In the genomic region with DNA sequence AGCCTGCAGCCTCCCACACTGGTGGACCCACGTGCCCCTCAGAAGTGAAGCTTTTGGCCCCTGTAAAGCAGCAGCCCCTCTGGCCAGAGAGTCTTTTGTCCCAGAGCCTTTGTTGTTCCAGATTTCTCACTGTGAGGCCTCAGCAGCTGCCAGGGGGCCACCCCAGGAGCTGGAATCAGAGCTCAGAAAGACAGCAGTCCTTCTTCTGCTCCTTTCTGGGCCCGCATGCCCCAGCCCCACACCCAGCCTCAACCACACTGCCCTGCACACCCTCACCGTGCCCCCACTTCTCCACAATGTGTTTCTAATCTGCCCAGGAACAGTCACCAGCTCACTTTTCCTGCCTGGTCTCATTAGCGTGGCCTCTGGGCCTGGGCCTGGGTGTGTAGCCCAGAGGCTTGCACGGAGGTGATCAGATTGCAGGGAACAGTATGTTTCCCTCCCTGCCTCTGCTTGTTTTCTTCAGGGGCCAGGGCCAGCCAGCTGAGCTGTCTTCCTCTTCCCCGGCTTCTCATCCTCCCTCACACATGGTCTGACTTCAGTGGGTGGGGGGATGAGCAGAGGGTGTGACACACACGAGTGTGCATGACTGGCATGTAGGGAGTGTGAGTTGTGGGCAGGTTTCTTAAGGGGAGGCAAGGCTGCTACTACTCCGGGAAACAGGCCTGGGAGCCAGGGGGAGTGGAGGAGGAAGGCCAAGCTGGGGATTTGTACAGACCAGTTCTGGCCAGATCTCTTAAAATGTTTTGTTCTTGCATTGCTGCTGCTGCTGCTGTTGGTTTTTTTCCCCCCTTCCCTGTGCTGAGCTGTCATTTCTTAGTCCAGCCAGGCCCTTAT, we compare ENCODE assay signal across 8 cellular contexts.
DNase-seq lines count a peak whose midpoint lies in the region; ATAC-seq, FAIRE-seq and TF ChIP-seq lines count a peak whose summit lies in the region.

No MANE protein-coding gene starts in this region.

- DNase-seq in AML-193 (lab: John Stamatoyannopoulos, UW) (peak; percentile 61 to 76), HepG2 (ENCODE audit: low spot score) (no peak)
- no peak for DNase-seq in central memory CD8-positive, alpha-beta T cell (ENCODE audit: low spot score in 2 of 2)
- no peak for DNase-seq in activated naive CD4-positive, alpha-beta T cell treated with anti-CD3 and anti-CD28 coated beads, Interleukin-2, amount 50 U/mL, for 16 hours

- H3K9me2 ChIP-seq in Loucy (replicated peaks; ENCODE audit: low read depth, low read length), result no peaks in the 10 kb centered on the region

- no peak for TF ChIP-seq POLR2A in HepG2 (IDR thresholded peaks at IDR 0.05; ENCODE audit: insufficient read depth in 1 of 2, low read depth in 2 of 2, low read length in 2 of 2)

- no peak for TF ChIP-seq RAD21 in HepG2 (CRISPR knock-in tag; IDR thresholded peaks at IDR 0.05)

- in situ Hi-C loops in HepG2 (cut with HindIII; ENCODE audit: extremely low pct_ligation_motif_present, low pct_unique_long_range_greater_than_20kb), result loop anchor here (5.0 to 10.0 kb wide), 2 partner anchors 101 to 253 kb away; no protein-coding TSS in a partner anchor

- CTCF ChIA-PET in HepG2 (lab: Yijun Ruan, JAX; ENCODE audit: low intra/inter-chr PET ratio, low total read pairs), result interaction anchor here (1.2 to 3.6 kb wide), 3 partner anchors 59 to 252 kb away, joined by 5 to 70 read pairs (median 13); no protein-coding TSS in a partner anchor

- H3K36me3 Mint-ChIP-seq in central memory CD8-positive, alpha-beta T cell (ENCODE audit: insufficient read depth), result no peaks in the 10 kb centered on the region

- POLR2A ChIA-PET in HepG2 (lab: Yijun Ruan, JAX), result interaction anchor here (0.9 to 5.9 kb wide), 11 partner anchors 59 to 252 kb away, joined by 3 to 48 read pairs (median 8); partner anchors contain the start of gene GLUL

- no peak for ATAC-seq in central memory CD8-positive, alpha-beta T cell (replicated peaks; ENCODE audit: extremely low read depth, poor library complexity, severe bottlenecking)
- ATAC-seq in HepG2, result peak; percentile 81
- ATAC-seq in GM18861 (IDR thresholded peaks at IDR 0.05; ENCODE audit: unreplicated experiment), result no peak
- ATAC-seq in HG03521 (IDR thresholded peaks at IDR 0.05; ENCODE audit: unreplicated experiment), result no peak

- no TSS peak for BruUV-seq in HepG2 (replicated peaks; lab: Mats Ljungman, UMichigan)

- TF ChIP-seq CTCF in Loucy (conservative IDR thresholded peaks at IDR 0.05; ENCODE audit: low read length), result no peak
- no peak for TF ChIP-seq CTCF in HepG2 (CRISPR knock-in tag; IDR thresholded peaks at IDR 0.05)

- H3K4me1 ChIP-seq in Loucy (ENCODE audit: insufficient read depth, low read length, poor library complexity, severe bottlenecking) (peaks cover 35% of the 10 kb centered on the region), HepG2 (ENCODE audit: insufficient read depth, low read length) (peaks cover 51% of the 10 kb centered on the region)

- H3K9ac ChIP-seq in Loucy (ENCODE audit: low read depth, low read length, poor library complexity, severe bottlenecking), result peak overlapping the region; percentile 50
- peak overlapping the region; percentile 27; the same call in 1 of the 2 replicates for H3K9ac ChIP-seq in HepG2 (ENCODE audit: insufficient read depth, low read depth, low read length)

- H3K9me3 Mint-ChIP-seq in central memory CD8-positive, alpha-beta T cell, result no peaks in the 10 kb centered on the region

- no peak for FAIRE-seq in HepG2 (lab: Jason Lieb, UNC)

- H2AFZ ChIP-seq in Loucy (ENCODE audit: low read length) (peak overlapping the region; percentile 77), HepG2 (ENCODE audit: low read length) (peak overlapping the region; percentile 66)

- H3K27ac ChIP-seq in HepG2 (ENCODE audit: extremely low read length, insufficient read depth, low read length) (no peak overlapping the region), temporal lobe (ENCODE audit: low read depth, low read length) (peak overlapping the region; percentile 94)

- no peak overlapping the region for H3K4me3 Mint-ChIP-seq in central memory CD8-positive, alpha-beta T cell

- peak overlapping the region; percentile 17 for H3K27ac Mint-ChIP-seq in central memory CD8-positive, alpha-beta T cell (ENCODE audit: low read depth)

- H3K27me3 ChIP-seq in Loucy (ENCODE audit: insufficient read depth, low read length, poor library complexity, severe bottlenecking), result no peaks in the 10 kb centered on the region
- no peaks in the 10 kb centered on the region; a peak in 1 of 5 replicates for H3K27me3 ChIP-seq in HepG2 (ENCODE audit: control insufficient read depth in 1 of 2, insufficient read depth in 2 of 2, low read length in 2 of 2)

- intact Hi-C loops in HepG2 (cut with micrococcal nuclease; ENCODE audit: unreplicated experiment), result loop anchor here (1.0 to 5.0 kb wide), 3 partner anchors 59 to 252 kb away; no protein-coding TSS in a partner anchor

- H3K4me1 Mint-ChIP-seq in central memory CD8-positive, alpha-beta T cell, result peaks cover 7% of the 10 kb centered on the region

- H3K79me2 ChIP-seq in Loucy (ENCODE audit: insufficient read depth, low read length) (no peaks in the 10 kb centered on the region), HepG2 (ENCODE audit: insufficient read depth, low read length) (no peaks in the 10 kb centered on the region)

- H3K36me3 ChIP-seq in Loucy (ENCODE audit: insufficient read depth, low read length) (no peaks in the 10 kb centered on the region), HepG2 (replicated peaks in 1 of 2; ENCODE audit: control insufficient read depth in 1 of 2, insufficient read depth in 2 of 2, low read length in 2 of 2) (no peaks in the 10 kb centered on the region)

- peaks cover 11% of the 10 kb centered on the region for H3K27me3 Mint-ChIP-seq in central memory CD8-positive, alpha-beta T cell

- 31% methylated on average over 5 of the region's 8 CpGs for WGBS in HepG2 (ENCODE audit: low lambda C conversion rate)

- H3F3A ChIP-seq in Loucy (ENCODE audit: low read depth), result no peaks in the 10 kb centered on the region

- H4K20me1 ChIP-seq in Loucy (ENCODE audit: insufficient read depth, low read length, poor library complexity, severe bottlenecking) (no peaks in the 10 kb centered on the region), HepG2 (ENCODE audit: insufficient read depth, low read length) (no peaks in the 10 kb centered on the region)

- H3K4me3 ChIP-seq in Loucy (ENCODE audit: low read length, poor library complexity, severe bottlenecking) (no peak overlapping the region), HepG2 (replicated peaks in 1 of 3; ENCODE audit: insufficient read depth in 1 of 3, low read depth in 2 of 3, low read length in 3 of 3) (peak overlapping the region in 1 of 3 experiments; percentile 30; a peak in 2 of 6 replicates)

- H3K4me2 ChIP-seq in Loucy (ENCODE audit: low read depth, low read length, poor library complexity, severe bottlenecking) (peak overlapping the region; percentile 46), HepG2 (ENCODE audit: low read depth, low read length) (peak overlapping the region; percentile 60)

- H3K9me3 ChIP-seq in Loucy (ENCODE audit: insufficient read depth, low read depth, low read length), result no peaks in the 10 kb centered on the region
- H3K9me3 ChIP-seq in HepG2 (ENCODE audit: low read length), result no peaks in the 10 kb centered on the region

- no peak for TF ChIP-seq EP300 in HepG2 (IDR thresholded peaks at IDR 0.05; ENCODE audit: low read depth in 2 of 2, low read length in 2 of 2)
- TF ChIP-seq EP300 in HepG2 (CRISPR knock-in tag; IDR thresholded peaks at IDR 0.05; ENCODE audit: borderline replicate concordance), result no peak

TF ChIP-seq in HepG2, 621 proteins besides CTCF, POLR2A, EP300 and RAD21 (continues in another document):
- TF ChIP-seq SIX1 (CRISPR knock-in tag; IDR thresholded peaks at IDR 0.05; ENCODE audit: borderline replicate concordance) (no peak), SP5 (CRISPR knock-in tag; IDR thresholded peaks at IDR 0.05; ENCODE audit: borderline replicate concordance, low read depth) (no peak), ZNF777 (CRISPR knock-in tag; IDR thresholded peaks at IDR 0.05) (no peak), SRY (CRISPR knock-in tag; IDR thresholded peaks at IDR 0.05) (no peak), ZNF788 (CRISPR knock-in tag; IDR thresholded peaks at IDR 0.05; ENCODE audit: borderline replicate concordance) (no peak), ZNF446 (CRISPR knock-in tag; IDR thresholded peaks at IDR 0.05) (no peak), SMAD1 (CRISPR knock-in tag; IDR thresholded peaks at IDR 0.05; ENCODE audit: borderline replicate concordance, low read depth) (no peak), ZFP90 (CRISPR knock-in tag; IDR thresholded peaks at IDR 0.05; ENCODE audit: borderline replicate concordance) (no peak), SNAI1 (CRISPR knock-in tag; IDR thresholded peaks at IDR 0.05; ENCODE audit: borderline replicate concordance) (no peak), FOXA1 (IDR thresholded peaks at IDR 0.05) (no peak), FOXA1 (CRISPR knock-in tag; IDR thresholded peaks at IDR 0.05) (no peak), GTF3A (CRISPR knock-in tag; conservative IDR thresholded peaks at IDR 0.05) (no peak), SMYD3 (CRISPR knock-in tag; IDR thresholded peaks at IDR 0.05) (no peak), NR2F2 (IDR thresholded peaks at IDR 0.05; ENCODE audit: borderline replicate concordance, low read depth) (no peak), HMGXB4 (CRISPR knock-in tag; IDR thresholded peaks at IDR 0.05; ENCODE audit: borderline replicate concordance in 1 of 2, low read depth in 1 of 2) (0 out of 4 replicates have a peak, but pooled peaks of 1 of the 2 experiments have one; percentile 20), ZFX (CRISPR knock-in tag; IDR thresholded peaks at IDR 0.05; ENCODE audit: low read depth) (peak; percentile 60), ATAD3A (CRISPR knock-in tag; IDR thresholded peaks at IDR 0.05) (no peak)

Comparison
In these comparisons a context has a peak if more than half of its experiments do, and no peak if none do; other contexts are left out.
1. DNase-seq: peak in AML-193 (2 of 2); none in central memory CD8-positive, alpha-beta T cell (0 of 2), HepG2 (single experiment) and activated naive CD4-positive, alpha-beta T cell treated with anti-CD3 and anti-CD28 coated beads, Interleukin-2, amount 50 U/mL, for 16 hours (single experiment).